Comparison of ENCODE assay signal across 10 cellular contexts in genomic region chr10:24415455-24416169, GRCh38.
A peak's percentile ranks its signal among the peaks of the same experiment; 100 is the strongest.
DNase-seq lines count a peak whose midpoint lies in the region; ATAC-seq, FAIRE-seq and TF ChIP-seq lines count a peak whose summit lies in the region.
"Had no signal": no experiment of that assay in that cellular context is flagged by ENCODE, and none has a peak within 500 bp of the region (broad histone marks: within the 10 kb centered on the region; RNA-seq: fewer than 3 reads in every experiment).

No MANE protein-coding gene starts in this region.

- FAIRE-seq in GM12891 (lab: Jason Lieb, UNC): no peak
- FAIRE-seq: GM18507 had no signal

- TF ChIP-seq CTCF in fibroblast of pulmonary artery (IDR thresholded peaks at IDR 0.05; ENCODE audit: low read length, missing control alignments) (no peak), neural progenitor cell (IDR thresholded peaks at IDR 0.05) (no peak)

- no peaks in the 10 kb centered on the region for H3K9me3 Mint-ChIP-seq in activated naive CD8-positive, alpha-beta T cell treated with anti-CD3 and anti-CD28 coated beads, Interleukin-2, amount 50 U/mL, for 24 hours
- no peaks in the 10 kb centered on the region for H3K9me3 Mint-ChIP-seq in activated naive CD8-positive, alpha-beta T cell treated with anti-CD3 and anti-CD28 coated beads for 36 hours
- H3K9me3 Mint-ChIP-seq in neural progenitor cell: no peaks in the 10 kb centered on the region
- H3K9me3 Mint-ChIP-seq in activated T-cell treated with anti-CD3 and anti-CD28 coated beads, Interleukin-2, amount 50 U/mL, for 24 hours: no peaks in the 10 kb centered on the region

- H3K4me2 ChIP-seq in neural progenitor cell: no peak overlapping the region

- peaks cover 17% of the 10 kb centered on the region for H3K4me1 ChIP-seq in neural progenitor cell
- H3K4me1 ChIP-seq in aorta (ENCODE audit: control insufficient read depth in 1 of 2, insufficient read depth in 2 of 2, low read length in 2 of 2): no peaks in the 10 kb centered on the region

- H3K27ac Mint-ChIP-seq in activated naive CD8-positive, alpha-beta T cell treated with anti-CD3 and anti-CD28 coated beads, Interleukin-2, amount 50 U/mL, for 24 hours: peak overlapping the region; percentile 26
- no peak overlapping the region for H3K27ac Mint-ChIP-seq in activated naive CD8-positive, alpha-beta T cell treated with anti-CD3 and anti-CD28 coated beads for 36 hours
- no peak overlapping the region for H3K27ac Mint-ChIP-seq in neural progenitor cell
- H3K27ac Mint-ChIP-seq in activated T-cell treated with anti-CD3 and anti-CD28 coated beads, Interleukin-2, amount 50 U/mL, for 24 hours: no peak overlapping the region

- H3K27me3 Mint-ChIP-seq in activated naive CD8-positive, alpha-beta T cell treated with anti-CD3 and anti-CD28 coated beads, Interleukin-2, amount 50 U/mL, for 24 hours: peaks cover 8% of the 10 kb centered on the region
- peaks cover 20% of the 10 kb centered on the region for H3K27me3 Mint-ChIP-seq in activated naive CD8-positive, alpha-beta T cell treated with anti-CD3 and anti-CD28 coated beads for 36 hours
- H3K27me3 Mint-ChIP-seq in neural progenitor cell (ENCODE audit: insufficient read depth, low read depth): no peaks in the 10 kb centered on the region
- peaks cover 22% of the 10 kb centered on the region for H3K27me3 Mint-ChIP-seq in activated T-cell treated with anti-CD3 and anti-CD28 coated beads, Interleukin-2, amount 50 U/mL, for 24 hours

- H3K9me3 ChIP-seq in neural progenitor cell (ENCODE audit: low read depth): no peaks in the 10 kb centered on the region
- no peaks in the 10 kb centered on the region for H3K9me3 ChIP-seq in aorta (ENCODE audit: control insufficient read depth, low read length)

- 70 to 80% methylated on average over 7 of the region's 7 CpGs for WGBS in aorta, 2 donors

- no peaks in the 10 kb centered on the region for H4K20me1 ChIP-seq in neural progenitor cell (ENCODE audit: low read depth)

- no peaks in the 10 kb centered on the region for H3F3A ChIP-seq in neural progenitor cell (ENCODE audit: low read depth)

- H3K4me3 Mint-ChIP-seq in activated naive CD8-positive, alpha-beta T cell treated with anti-CD3 and anti-CD28 coated beads, Interleukin-2, amount 50 U/mL, for 24 hours: no peak overlapping the region
- H3K4me3 Mint-ChIP-seq in activated naive CD8-positive, alpha-beta T cell treated with anti-CD3 and anti-CD28 coated beads for 36 hours: no peak overlapping the region
- H3K4me3 Mint-ChIP-seq in neural progenitor cell: no peak overlapping the region
- H3K4me3 Mint-ChIP-seq in activated T-cell treated with anti-CD3 and anti-CD28 coated beads, Interleukin-2, amount 50 U/mL, for 24 hours: no peak overlapping the region

- H3K4me1 Mint-ChIP-seq in activated naive CD8-positive, alpha-beta T cell treated with anti-CD3 and anti-CD28 coated beads, Interleukin-2, amount 50 U/mL, for 24 hours: no peaks in the 10 kb centered on the region
- H3K4me1 Mint-ChIP-seq in activated naive CD8-positive, alpha-beta T cell treated with anti-CD3 and anti-CD28 coated beads for 36 hours: no peaks in the 10 kb centered on the region
- peaks cover 17% of the 10 kb centered on the region for H3K4me1 Mint-ChIP-seq in neural progenitor cell
- H3K4me1 Mint-ChIP-seq in activated T-cell treated with anti-CD3 and anti-CD28 coated beads, Interleukin-2, amount 50 U/mL, for 24 hours (ENCODE audit: low read depth): no peaks in the 10 kb centered on the region

- no peaks in the 10 kb centered on the region for H3K36me3 ChIP-seq in neural progenitor cell
- H3K36me3 ChIP-seq in aorta (ENCODE audit: control insufficient read depth in 1 of 2, insufficient read depth in 2 of 2, low read length in 1 of 2): no peaks in the 10 kb centered on the region

- H3K36me3 Mint-ChIP-seq in activated naive CD8-positive, alpha-beta T cell treated with anti-CD3 and anti-CD28 coated beads, Interleukin-2, amount 50 U/mL, for 24 hours (ENCODE audit: low read depth): no peaks in the 10 kb centered on the region
- H3K36me3 Mint-ChIP-seq in activated naive CD8-positive, alpha-beta T cell treated with anti-CD3 and anti-CD28 coated beads for 36 hours: no peaks in the 10 kb centered on the region
- no peaks in the 10 kb centered on the region for H3K36me3 Mint-ChIP-seq in neural progenitor cell
- H3K36me3 Mint-ChIP-seq in activated T-cell treated with anti-CD3 and anti-CD28 coated beads, Interleukin-2, amount 50 U/mL, for 24 hours (ENCODE audit: low read depth): no peaks in the 10 kb centered on the region

- intact Hi-C loops in aorta (cut with DNase I): loop anchor here in 1 of 2 donors (10.0 kb wide), 1 partner anchor 89 kb away; no protein-coding TSS in a partner anchor

- no peaks in the 10 kb centered on the region for H3K79me2 ChIP-seq in neural progenitor cell (ENCODE audit: low read depth)

- no peaks in the 10 kb centered on the region for H3K27me3 ChIP-seq in neural progenitor cell
- no peaks in the 10 kb centered on the region for H3K27me3 ChIP-seq in aorta (ENCODE audit: control insufficient read depth in 1 of 2, insufficient read depth in 2 of 2, low read length in 1 of 2)

- H3K4me3 ChIP-seq in fibroblast of pulmonary artery (replicated peaks; ENCODE audit: low read depth, low read length) (no peak overlapping the region), neural progenitor cell (no peak overlapping the region), aorta (ENCODE audit: low read length in 2 of 2) (no peak overlapping the region)

- no peak overlapping the region for H2AFZ ChIP-seq in neural progenitor cell (replicated peaks)

- DNase-seq in activated naive CD8-positive, alpha-beta T cell treated with anti-CD3 and anti-CD28 coated beads, Interleukin-2, amount 50 U/mL, for 24 hours: no peak
- DNase-seq in activated naive CD8-positive, alpha-beta T cell treated with anti-CD3 and anti-CD28 coated beads for 36 hours: no peak
- DNase-seq in fibroblast of pulmonary artery (ENCODE audit: low read depth) (peak; percentile 70), neural progenitor cell (ENCODE audit: low spot score) (peak; percentile 32), aorta (peak; percentile 70 to 84), GM12891 (ENCODE audit: insufficient read length, low spot score) (no peak)
- no peak for DNase-seq in activated T-cell treated with anti-CD3 and anti-CD28 coated beads, Interleukin-2, amount 50 U/mL, for 24 hours
- DNase-seq: ACHN had no signal

- ATAC-seq in activated naive CD8-positive, alpha-beta T cell treated with anti-CD3 and anti-CD28 coated beads, Interleukin-2, amount 50 U/mL, for 24 hours: no peak
- ATAC-seq in aorta (ENCODE audit: low FRiP score) (peak; percentile 57), GM19467 (IDR thresholded peaks at IDR 0.05; ENCODE audit: unreplicated experiment) (no peak)

- H3K27ac ChIP-seq in neural progenitor cell: no peak overlapping the region
- H3K27ac ChIP-seq in aorta (ENCODE audit: low read depth in 1 of 2, low read length in 2 of 2): no peak overlapping the region

- TF ChIP-seq POLR2A in GM12891 (IDR thresholded peaks at IDR 0.05; ENCODE audit: low read depth, low read length): no peak

- no peak overlapping the region for H3K9ac ChIP-seq in neural progenitor cell

TF ChIP-seq in GM12891, 5 proteins besides CTCF, POLR2A, EP300 and RAD21:
- TF ChIP-seq PAX5 (IDR thresholded peaks at IDR 0.05; ENCODE audit: insufficient read depth, low read length, severe bottlenecking) (no peak), SPI1 (IDR thresholded peaks at IDR 0.05; ENCODE audit: low read depth, low read length) (no peak), TAF1 (IDR thresholded peaks at IDR 0.05; ENCODE audit: low read depth, low read length) (no peak), POU2F2 (IDR thresholded peaks at IDR 0.05; ENCODE audit: low read depth, low read length) (no peak), POLR2AphosphoS5 (IDR thresholded peaks at IDR 0.05; ENCODE audit: low read depth, low read length) (no peak)

Comparison
In these comparisons a context has a peak if more than half of its experiments do, and no peak if none do; other contexts are left out.
1. DNase-seq: peak in fibroblast of pulmonary artery (single experiment), neural progenitor cell (single experiment) and aorta (2 of 2); none in activated naive CD8-positive, alpha-beta T cell treated with anti-CD3 and anti-CD28 coated beads, Interleukin-2, amount 50 U/mL, for 24 hours (single experiment), activated naive CD8-positive, alpha-beta T cell treated with anti-CD3 and anti-CD28 coated beads for 36 hours (single experiment), GM12891 (single experiment) and activated T-cell treated with anti-CD3 and anti-CD28 coated beads, Interleukin-2, amount 50 U/mL, for 24 hours (single experiment).